1 cellular context compared by ENCODE assay signal in genomic region chr17:44308320-44308818, GRCh38.
TF ChIP-seq lines count a peak whose summit lies in the region.

TSS of gene RUNDC3A (plus strand) at chr17:44308601. CDS start at chr17:44308833, 232 bp downstream.

TF ChIP-seq in K562, 482 proteins besides CTCF, POLR2A, EP300 and RAD21 (continued from another document and continues in another):
- TF ChIP-seq E2F1 (CRISPR knock-in tag; IDR thresholded peaks at IDR 0.05) (no peak), RFX5 (IDR thresholded peaks at IDR 0.05; ENCODE audit: low read depth, low read length) (no peak), KDM5B (IDR thresholded peaks at IDR 0.05; ENCODE audit: insufficient replicate concordance, low read depth, low read length) (no peak), ZNF146 (CRISPR knock-in tag; IDR thresholded peaks at IDR 0.05; ENCODE audit: unreplicated experiment) (no peak), ZNF707 (CRISPR knock-in tag; conservative IDR thresholded peaks at IDR 0.05) (no peak), NR2C1 (IDR thresholded peaks at IDR 0.05) (no peak), NR2C1 (tag; IDR thresholded peaks at IDR 0.05) (no peak), KDM4B (IDR thresholded peaks at IDR 0.05; ENCODE audit: borderline replicate concordance in 2 of 2, low read depth in 1 of 2) (0 out of 4 replicates have a peak, but pooled peaks of 1 of the 2 experiments have one; percentile 31), AFF4 (CRISPR knock-in tag; IDR thresholded peaks at IDR 0.05) (no peak), CREB3L1 (IDR thresholded peaks at IDR 0.05; ENCODE audit: borderline replicate concordance, low read depth) (no peak), ZNF740 (CRISPR knock-in tag; IDR thresholded peaks at IDR 0.05) (peak; percentile 50; the same call in 1 of the 2 replicates), ZNF740 (tag; IDR thresholded peaks at IDR 0.05) (peak in 1 of 2 experiments; percentile 44; a peak in 1 of 4 replicates), KLF1 (tag; IDR thresholded peaks at IDR 0.05) (no peak), ARHGAP35 (IDR thresholded peaks at IDR 0.05; ENCODE audit: partially characterized antibody) (no peak), ZNF639 (CRISPR knock-in tag; conservative IDR thresholded peaks at IDR 0.05 in 1 of 2, IDR thresholded peaks at IDR 0.05 in 1 of 2) (0 out of 4 replicates have a peak, but pooled peaks of 1 of the 2 experiments have one; percentile 36), ZFP1 (CRISPR knock-in tag; IDR thresholded peaks at IDR 0.05) (no peak), SUPT5H (IDR thresholded peaks at IDR 0.05) (no peak), ZNF263 (CRISPR knock-in tag; IDR thresholded peaks at IDR 0.05; ENCODE audit: borderline replicate concordance) (peak; percentile 29; the same call in 1 of the 2 replicates), RNF2 (IDR thresholded peaks at IDR 0.05) (no peak), ZNF592 (IDR thresholded peaks at IDR 0.05) (no peak), ZNF324 (CRISPR knock-in tag; IDR thresholded peaks at IDR 0.05) (no peak), TEAD2 (tag; IDR thresholded peaks at IDR 0.05) (no peak), NR1H2 (CRISPR knock-in tag; IDR thresholded peaks at IDR 0.05) (no peak), SRSF1 (IDR thresholded peaks at IDR 0.05; ENCODE audit: low read depth, low read length) (no peak), RUNX1 (IDR thresholded peaks at IDR 0.05; ENCODE audit: low read depth) (no peak), ILK (tag; IDR thresholded peaks at IDR 0.05; ENCODE audit: borderline replicate concordance, low read depth) (no peak), HDAC6 (IDR thresholded peaks at IDR 0.05; ENCODE audit: low read depth, low read length) (no peak), E2F6 (IDR thresholded peaks at IDR 0.05; ENCODE audit: borderline replicate concordance in 1 of 2, extremely low read depth in 1 of 2, insufficient read depth in 1 of 2, insufficient read length in 1 of 2, low read depth in 1 of 2, low read length in 1 of 2, poor library complexity in 1 of 2, severe bottlenecking in 1 of 2) (peak in 1 of 2 experiments; percentile 25), HINFP (tag; conservative IDR thresholded peaks at IDR 0.05; ENCODE audit: low read depth) (no peak), DIDO1 (tag; IDR thresholded peaks at IDR 0.05; ENCODE audit: low read depth) (no peak), CREB5 (CRISPR knock-in tag; IDR thresholded peaks at IDR 0.05) (no peak), SIN3A (IDR thresholded peaks at IDR 0.05; ENCODE audit: borderline replicate concordance in 2 of 2, control insufficient read depth in 1 of 2, low read depth in 2 of 2, low read length in 2 of 2) (peak in 1 of 2 experiments; percentile 81; a peak in 1 of 4 replicates), ZBTB2 (IDR thresholded peaks at IDR 0.05) (no peak), SP1 (CRISPR knock-in tag; IDR thresholded peaks at IDR 0.05) (peak; percentile 80), YBX1 (IDR thresholded peaks at IDR 0.05) (no peak), PURB (CRISPR knock-in tag; IDR thresholded peaks at IDR 0.05; ENCODE audit: low read depth) (no peak), KAT8 (IDR thresholded peaks at IDR 0.05; ENCODE audit: low read depth) (no peak), CCNT2 (IDR thresholded peaks at IDR 0.05; ENCODE audit: borderline replicate concordance, extremely low read depth, insufficient read length, low read depth, low read length) (peak; percentile 34)
